8 cellular contexts compared by ENCODE assay signal in the genomic region with DNA sequence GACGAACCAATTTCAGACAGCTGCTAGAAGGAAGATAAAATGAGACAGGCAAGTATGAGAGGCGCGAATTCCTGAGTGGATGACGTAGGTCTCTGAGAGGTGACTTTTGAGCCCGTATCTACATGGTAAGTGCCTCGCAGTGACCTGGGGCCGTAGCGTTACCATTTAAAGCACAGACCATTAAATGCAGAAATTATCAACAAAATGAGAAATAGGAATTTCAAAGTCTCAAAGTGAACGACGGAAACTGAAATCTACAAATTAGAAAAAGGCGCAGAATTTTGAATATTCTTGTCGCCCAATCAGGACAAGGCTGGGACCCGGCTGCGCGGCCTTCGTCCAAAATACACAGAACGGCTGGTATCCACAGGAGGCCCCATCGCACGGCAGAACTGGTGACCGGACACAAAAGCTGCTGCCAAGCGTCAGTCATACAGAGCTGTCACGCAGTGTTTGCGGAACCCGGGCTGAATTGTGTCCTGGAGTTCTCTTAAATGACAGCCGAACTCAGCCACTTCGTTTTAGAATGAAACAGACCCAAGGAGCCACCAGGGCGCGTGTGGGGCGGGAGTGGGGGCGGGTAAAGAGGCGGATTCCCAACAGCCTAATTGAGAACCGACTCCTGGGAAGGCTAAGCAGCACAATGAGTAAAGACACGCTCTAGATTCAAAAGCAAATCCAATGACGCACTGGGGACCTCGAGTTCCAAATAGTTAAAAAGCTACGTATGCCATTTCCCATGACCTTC. TPM values are rescaled to one million over a fixed set of nuclear protein-coding genes. Genes with fewer than 3 reads are reported as not detected.
DNase-seq lines count a peak whose midpoint lies in the region; ATAC-seq, FAIRE-seq and TF ChIP-seq lines count a peak whose summit lies in the region.

No MANE protein-coding gene starts in this region.

- peak overlapping the region; percentile 98 for H3K9ac ChIP-seq in iPS-15b (ENCODE audit: low read depth, low read length)

- BruUV-seq in MCF 10A (replicated peaks; lab: Mats Ljungman, UMichigan) = no TSS peak

- no peaks in the 10 kb centered on the region for H3K9me3 Mint-ChIP-seq in MCF 10A (ENCODE audit: unreplicated experiment)

- H3K4me3 ChIP-seq in iPS-15b (ENCODE audit: low read depth, low read length) (peak overlapping the region; percentile 83), gastrocnemius medialis (peak overlapping the region; percentile 66 to 81 (median 76))

- TF ChIP-seq POLR2A in GM18526 (IDR thresholded peaks at IDR 0.05; ENCODE audit: extremely low read depth, insufficient read length) = peak; percentile 89
- TF ChIP-seq POLR2A in gastrocnemius medialis (IDR thresholded peaks at IDR 0.05) = peak; percentile 31 to 55

- no peaks in the 10 kb centered on the region for H3K4me1 Mint-ChIP-seq in MCF 10A (ENCODE audit: insufficient read depth, unreplicated experiment)

- no peaks in the 10 kb centered on the region for H3K36me3 Mint-ChIP-seq in MCF 10A (ENCODE audit: insufficient read depth, unreplicated experiment)

- H3K9me3 ChIP-seq in iPS-15b (ENCODE audit: control insufficient read depth, insufficient read depth, low read length) = no peaks in the 10 kb centered on the region
- H3K9me3 ChIP-seq in gastrocnemius medialis = no peaks in the 10 kb centered on the region

- H3K36me3 ChIP-seq in iPS-15b (ENCODE audit: control insufficient read depth, insufficient read depth, low read length) (no peaks in the 10 kb centered on the region), gastrocnemius medialis (no peaks in the 10 kb centered on the region)

- CTCF ChIA-PET in MCF 10A (lab: Yijun Ruan, JAX) = interaction anchor here (0.6 to 1.3 kb wide), 5 partner anchors 8 to 631 kb away, joined by 3 to 5 read pairs (median 3); no protein-coding TSS in a partner anchor

- peak overlapping the region; percentile 95 to 99 (median 98) for H3K27ac ChIP-seq in gastrocnemius medialis

- TF ChIP-seq CTCF in MCF 10A (IDR thresholded peaks at IDR 0.05; ENCODE audit: unreplicated experiment) (no peak), gastrocnemius medialis (IDR thresholded peaks at IDR 0.05 in 4 of 5, conservative IDR thresholded peaks at IDR 0.05 in 1 of 5) (peak in 1 of 5 experiments; percentile 19)

- in situ Hi-C loops in gastrocnemius medialis (cut with MboI; ENCODE audit: low sequenced_read_pairs in 4 of 4) = no loop called here

- no peak overlapping the region for H3K27ac Mint-ChIP-seq in MCF 10A (ENCODE audit: low read depth, unreplicated experiment)

- FAIRE-seq in TTC549 (lab: Jason Lieb, UNC) = peak; percentile 70

- ATAC-seq in gastrocnemius medialis = peak; percentile 20 to 21
- no peak for ATAC-seq in GM19463 (IDR thresholded peaks at IDR 0.05; ENCODE audit: unreplicated experiment)

- POLR2A ChIA-PET in MCF 10A (lab: Yijun Ruan, JAX) = interaction anchor here (0.5 to 11.7 kb wide), 35 partner anchors 8 to 692 kb away, joined by 3 to 632 read pairs (median 14); partner anchors contain the start of genes ANP32E, BOLA1, MCL1 and MTMR11

- no peaks in the 10 kb centered on the region for H3K27me3 Mint-ChIP-seq in MCF 10A (ENCODE audit: insufficient read depth, unreplicated experiment)

- H3K4me1 ChIP-seq in iPS-15b (ENCODE audit: control insufficient read depth, insufficient read depth, low read length) (peaks cover 8% of the 10 kb centered on the region), gastrocnemius medialis (peaks cover 22% of the 10 kb centered on the region in 2 donors)

- H3K4me3 Mint-ChIP-seq in MCF 10A (ENCODE audit: unreplicated experiment) = no peak overlapping the region

- no peaks in the 10 kb centered on the region for H3K27me3 ChIP-seq in iPS-15b (ENCODE audit: control insufficient read depth, insufficient read depth, low read length)
- no peaks in the 10 kb centered on the region for H3K27me3 ChIP-seq in gastrocnemius medialis

- peak; percentile 88 for DNase-seq in NCI-H2107 (lab: John Stamatoyannopoulos, UW)
- DNase-seq in MCF 10A (ENCODE audit: unreplicated experiment) = peak; percentile 94
- DNase-seq in gastrocnemius medialis = peak; percentile 85 to 87
- DNase-seq in cortex of kidney (lab: John Stamatoyannopoulos, UW) = no peak

- intact Hi-C loops in MCF 10A (cut with micrococcal nuclease) (no loop called here), gastrocnemius medialis (cut with DNase I; ENCODE audit: low total_unique reads) (no loop called here)

RNA-seq across cellular contexts. Expression of gene BOLA1, which starts 13.8 kb away (rescaled TPM):
- 17.4 and 22.4 TPM in 2 replicates for total RNA-seq in MCF 10A (2022)
- total RNA-seq in gastrocnemius medialis = 10 to 100 TPM; 17.0 to 35.4 (median 28.7) TPM

RNA-seq across cellular contexts. Expression of gene SV2A, which starts 32.1 kb away (rescaled TPM):
- 0.12 TPM in 1 of 2 replicates, not detected in the other for total RNA-seq in MCF 10A (2022)
- under 1 TPM; 0.12 to 0.56 (median 0.30) TPM for total RNA-seq in gastrocnemius medialis

RNA-seq across cellular contexts. Expression of gene SF3B4, which starts 42.1 kb away (rescaled TPM):
- total RNA-seq in MCF 10A (2022) (79.2 and 99.2 TPM in 2 replicates), gastrocnemius medialis (10 to 100 TPM in 1 of 4 donors, 1 to 10 TPM in 3; 4.4 to 17.4 (median 8.1) TPM)

RNA-seq across cellular contexts. Expression of gene MTMR11, which starts 51.1 kb away (rescaled TPM):
- total RNA-seq in MCF 10A (2022) (23.8 and 33.5 TPM in 2 replicates), gastrocnemius medialis (1 to 10 TPM; 1.2 to 4.6 (median 3.5) TPM)
